ENCODE assay signal across 1 cellular context in the genomic region with DNA sequence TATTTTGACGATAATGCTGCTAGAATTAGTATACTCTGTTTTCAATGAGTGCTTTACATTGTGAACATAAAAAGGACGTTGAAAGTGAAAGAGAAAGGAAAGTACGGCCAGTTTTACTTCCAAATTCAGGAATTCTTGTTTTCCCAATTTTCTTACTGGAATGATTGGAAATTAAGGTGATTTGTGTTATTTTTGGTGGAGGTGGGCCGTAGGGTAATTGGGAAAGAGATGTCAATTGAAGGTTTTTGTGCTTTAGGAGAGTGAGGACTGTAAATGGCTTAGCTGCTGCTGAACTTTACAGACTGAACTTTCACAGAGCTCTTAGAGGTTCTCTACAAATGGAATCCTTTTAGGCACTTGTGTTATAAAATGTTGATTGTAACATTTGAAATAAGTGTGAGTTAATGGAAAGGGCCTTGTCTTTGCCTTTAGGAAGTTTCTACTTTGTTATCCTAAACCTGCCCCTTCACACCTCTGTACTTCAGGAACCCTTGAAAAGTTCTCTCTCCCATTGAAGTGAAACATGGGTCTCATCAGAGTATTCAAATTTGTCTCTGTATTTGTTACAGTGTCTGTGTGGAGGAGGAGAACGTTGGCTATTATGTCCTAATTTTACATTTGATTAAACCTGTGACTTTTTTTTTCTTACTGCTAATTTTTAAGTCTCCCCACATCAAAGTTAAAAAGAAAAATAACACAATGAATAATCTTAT.
TF ChIP-seq lines count a peak whose summit lies in the region.

No MANE protein-coding gene starts in this region.

TF ChIP-seq in liver, 16 proteins besides CTCF, POLR2A, EP300 and RAD21 (continued from another document):
- TF ChIP-seq YY1 (IDR thresholded peaks at IDR 0.05) (no peak), EGR1 (IDR thresholded peaks at IDR 0.05; ENCODE audit: low read depth in 2 of 2) (no peak), NR2F2 (IDR thresholded peaks at IDR 0.05) (no peak), FOXA2 (IDR thresholded peaks at IDR 0.05) (no peak), RXRA (IDR thresholded peaks at IDR 0.05) (no peak), HNF4G (IDR thresholded peaks at IDR 0.05) (no peak), GABPA (IDR thresholded peaks at IDR 0.05 in 1 of 2, conservative IDR thresholded peaks at IDR 0.05 in 1 of 2) (no peak)
- TF ChIP-seq, protein P1, sequence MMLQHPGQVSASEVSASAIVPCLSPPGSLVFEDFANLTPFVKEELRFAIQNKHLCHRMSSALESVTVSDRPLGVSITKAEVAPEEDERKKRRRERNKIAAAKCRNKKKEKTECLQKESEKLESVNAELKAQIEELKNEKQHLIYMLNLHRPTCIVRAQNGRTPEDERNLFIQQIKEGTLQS (IDR thresholded peaks at IDR 0.05): no peak
TF ChIP-seq in liver: peak in this region for 0.
